In genomic region chrX:40140706-40141499, GRCh38 we compare ENCODE assay signal across 1 cellular context.
A peak's percentile ranks its signal among the peaks of the same experiment; 100 is the strongest.
TF ChIP-seq lines count a peak whose summit lies in the region.

No MANE protein-coding gene starts in this region.

TF ChIP-seq in HepG2, 621 proteins besides CTCF, POLR2A, EP300 and RAD21 (continued from another document):
- no peak for TF ChIP-seq ZNF512B (CRISPR knock-in tag; IDR thresholded peaks at IDR 0.05; ENCODE audit: borderline replicate concordance)
- no peak for TF ChIP-seq IRF9 (CRISPR knock-in tag; IDR thresholded peaks at IDR 0.05; ENCODE audit: borderline replicate concordance)
- peak; percentile 29; the same call in 1 of the 2 replicates for TF ChIP-seq HNF4A (CRISPR knock-in tag; IDR thresholded peaks at IDR 0.05)
